In genomic region chr16:15775209-15775608, GRCh38 we compare ENCODE assay signal across 1 cellular context.
TF ChIP-seq lines count a peak whose summit lies in the region.

No MANE protein-coding gene starts in this region.

TF ChIP-seq in GM23338, 12 proteins besides CTCF, POLR2A, EP300 and RAD21 (continued from another document):
- TF ChIP-seq, protein P1, sequence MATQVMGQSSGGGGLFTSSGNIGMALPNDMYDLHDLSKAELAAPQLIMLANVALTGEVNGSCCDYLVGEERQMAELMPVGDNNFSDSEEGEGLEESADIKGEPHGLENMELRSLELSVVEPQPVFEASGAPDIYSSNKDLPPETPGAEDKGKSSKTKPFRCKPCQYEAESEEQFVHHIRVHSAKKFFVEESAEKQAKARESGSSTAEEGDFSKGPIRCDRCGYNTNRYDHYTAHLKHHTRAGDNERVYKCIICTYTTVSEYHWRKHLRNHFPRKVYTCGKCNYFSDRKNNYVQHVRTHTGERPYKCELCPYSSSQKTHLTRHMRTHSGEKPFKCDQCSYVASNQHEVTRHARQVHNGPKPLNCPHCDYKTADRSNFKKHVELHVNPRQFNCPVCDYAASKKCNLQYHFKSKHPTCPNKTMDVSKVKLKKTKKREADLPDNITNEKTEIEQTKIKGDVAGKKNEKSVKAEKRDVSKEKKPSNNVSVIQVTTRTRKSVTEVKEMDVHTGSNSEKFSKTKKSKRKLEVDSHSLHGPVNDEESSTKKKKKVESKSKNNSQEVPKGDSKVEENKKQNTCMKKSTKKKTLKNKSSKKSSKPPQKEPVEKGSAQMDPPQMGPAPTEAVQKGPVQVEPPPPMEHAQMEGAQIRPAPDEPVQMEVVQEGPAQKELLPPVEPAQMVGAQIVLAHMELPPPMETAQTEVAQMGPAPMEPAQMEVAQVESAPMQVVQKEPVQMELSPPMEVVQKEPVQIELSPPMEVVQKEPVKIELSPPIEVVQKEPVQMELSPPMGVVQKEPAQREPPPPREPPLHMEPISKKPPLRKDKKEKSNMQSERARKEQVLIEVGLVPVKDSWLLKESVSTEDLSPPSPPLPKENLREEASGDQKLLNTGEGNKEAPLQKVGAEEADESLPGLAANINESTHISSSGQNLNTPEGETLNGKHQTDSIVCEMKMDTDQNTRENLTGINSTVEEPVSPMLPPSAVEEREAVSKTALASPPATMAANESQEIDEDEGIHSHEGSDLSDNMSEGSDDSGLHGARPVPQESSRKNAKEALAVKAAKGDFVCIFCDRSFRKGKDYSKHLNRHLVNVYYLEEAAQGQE (IDR thresholded peaks at IDR 0.05; ENCODE audit: unreplicated experiment), result no peak
- TF ChIP-seq STAT1 (IDR thresholded peaks at IDR 0.05; ENCODE audit: unreplicated experiment), result no peak
- TF ChIP-seq EZH2 (IDR thresholded peaks at IDR 0.05; ENCODE audit: low read depth, unreplicated experiment), result no peak
- no peak for TF ChIP-seq NANOG (IDR thresholded peaks at IDR 0.05; ENCODE audit: borderline replicate concordance)
